8 cellular contexts compared by ENCODE assay signal in genomic region chr17:40320771-40321501, GRCh38. TPM values are rescaled to one million over a fixed set of nuclear protein-coding genes. Genes with fewer than 3 reads are reported as not detected.
DNase-seq lines count a peak whose midpoint lies in the region; ATAC-seq and TF ChIP-seq lines count a peak whose summit lies in the region.

No MANE protein-coding gene starts in this region.

- H4K20me1 ChIP-seq in HCT116 (ENCODE audit: insufficient read depth): no peaks in the 10 kb centered on the region

- peak overlapping the region; percentile 96 for H3K27ac Mint-ChIP-seq in activated CD4-positive, alpha-beta T cell treated with anti-CD3 and anti-CD28 coated beads, Interleukin-2, amount 10 ng/mL, durations not matched to agents 7 days and 5 days

- H3K79me2 ChIP-seq in HCT116 (ENCODE audit: insufficient read depth, low read length): peaks cover 76% of the 10 kb centered on the region

- BruUV-seq in HCT116 (replicated peaks; lab: Mats Ljungman, UMichigan): no TSS peak

- peak overlapping the region; percentile 99 for H3K4me3 Mint-ChIP-seq in activated CD4-positive, alpha-beta T cell treated with anti-CD3 and anti-CD28 coated beads, Interleukin-2, amount 10 ng/mL, durations not matched to agents 7 days and 5 days

- peak overlapping the region; percentile 95 for H3K4me2 ChIP-seq in HCT116 (ENCODE audit: low read length)

- H3K27me3 ChIP-seq in HCT116 (ENCODE audit: insufficient read depth, low read length) (no peaks in the 10 kb centered on the region), skeletal muscle tissue (ENCODE audit: control insufficient read depth in 3 of 3, insufficient read depth in 3 of 3, low read length in 3 of 3) (no peaks in the 10 kb centered on the region)

- no peaks in the 10 kb centered on the region for H3K9me3 Mint-ChIP-seq in activated CD4-positive, alpha-beta T cell treated with anti-CD3 and anti-CD28 coated beads, Interleukin-2, amount 10 ng/mL, durations not matched to agents 7 days and 5 days

- ATAC-seq in HCT116 (no peak), HG03097 (IDR thresholded peaks at IDR 0.05; ENCODE audit: low FRiP score, unreplicated experiment) (no peak), GM21423 (IDR thresholded peaks at IDR 0.05; ENCODE audit: unreplicated experiment) (no peak)

- peaks cover 66% of the 10 kb centered on the region for H3K4me1 Mint-ChIP-seq in activated CD4-positive, alpha-beta T cell treated with anti-CD3 and anti-CD28 coated beads, Interleukin-2, amount 10 ng/mL, durations not matched to agents 7 days and 5 days

- H3K36me3 ChIP-seq in HCT116 (ENCODE audit: control insufficient read depth in 1 of 2, insufficient read depth in 2 of 2, low read length in 2 of 2) (no peaks in the 10 kb centered on the region), skeletal muscle tissue (ENCODE audit: control insufficient read depth in 3 of 3, insufficient read depth in 3 of 3, low read length in 3 of 3) (no peaks in the 10 kb centered on the region)

- RAD21 ChIA-PET in HCT116 (lab: Charles Lee; ENCODE audit: low non-redundant PET in 1 of 2, low total read pairs in 2 of 2, uncharacterized antibody in 2 of 2, unreplicated experiment in 2 of 2): no interaction called here

- H3K9me2 ChIP-seq in HCT116 (ENCODE audit: insufficient read depth): no peaks in the 10 kb centered on the region

- POLR2A ChIA-PET in HCT116 (lab: Charles Lee): no interaction called here
- POLR2A ChIA-PET in activated CD4-positive, alpha-beta T cell treated with anti-CD3 and anti-CD28 coated beads, Interleukin-2, amount 10 ng/mL, durations not matched to agents 7 days and 5 days (lab: Charles Lee): no interaction called here

- TF ChIP-seq POLR2A in HCT116 (IDR thresholded peaks at IDR 0.05; ENCODE audit: borderline replicate concordance, extremely low read depth, insufficient read depth, insufficient read length): no peak

- H3K27ac ChIP-seq in HCT116 (ENCODE audit: low read depth, low read length): peak overlapping the region; percentile 18; the same call in 1 of the 2 replicates
- H3K27ac ChIP-seq in skeletal muscle tissue (ENCODE audit: low read depth, low read length): peak overlapping the region; percentile 99

- H2AFZ ChIP-seq in HCT116 (ENCODE audit: low read depth, low read length, poor library complexity, severe bottlenecking): no peak overlapping the region

- TF ChIP-seq CTCF in HCT116 (IDR thresholded peaks at IDR 0.05 in 2 of 3, conservative IDR thresholded peaks at IDR 0.05 in 1 of 3; ENCODE audit: borderline replicate concordance in 1 of 3, insufficient read depth in 1 of 3, low read depth in 2 of 3, low read length in 2 of 3) (no peak), fibroblast of villous mesenchyme (IDR thresholded peaks at IDR 0.05; ENCODE audit: insufficient read depth, low read depth, low read length) (no peak)

- no peak for DNase-seq in HCT116 (ENCODE audit: low read depth, low spot score)
- no peak for DNase-seq in activated CD4-positive, alpha-beta T cell treated with anti-CD3 and anti-CD28 coated beads, Interleukin-2, amount 10 ng/mL, durations not matched to agents 7 days and 5 days
- no peak for DNase-seq in fibroblast of villous mesenchyme (ENCODE audit: low read depth)
- DNase-seq in UCSD-AML1 (lab: John Stamatoyannopoulos, UW; ENCODE audit: unreplicated experiment): no peak
- DNase-seq in COLO829 (ENCODE audit: low spot score): no peak

- H3K4me3 ChIP-seq in HCT116 (replicated peaks in 1 of 2; ENCODE audit: low read depth in 1 of 2, low read length in 2 of 2): peak overlapping the region in 1 of 2 experiments; percentile 56; a peak in 1 of 4 replicates
- peak overlapping the region; percentile 35 for H3K4me3 ChIP-seq in fibroblast of villous mesenchyme (ENCODE audit: low read depth, low read length)
- H3K4me3 ChIP-seq in skeletal muscle tissue (ENCODE audit: low read length in 3 of 3): peak overlapping the region; percentile 71 to 96 (median 91)

- peak overlapping the region; percentile 99 for H3K9ac ChIP-seq in HCT116 (ENCODE audit: low read length)
- H3K9ac ChIP-seq in skeletal muscle tissue (ENCODE audit: low read depth in 1 of 3, low read length in 3 of 3): peak overlapping the region; percentile 86 to 96 (median 91)

- intact Hi-C loops in HCT116 (cut with micrococcal nuclease): no loop called here

- H3K9me3 ChIP-seq in HCT116 (ENCODE audit: control insufficient read depth in 1 of 2, insufficient read depth in 1 of 2, low read depth in 1 of 2, low read length in 2 of 2) (no peaks in the 10 kb centered on the region), skeletal muscle tissue (ENCODE audit: control insufficient read depth in 3 of 3, low read length in 3 of 3) (no peaks in the 10 kb centered on the region)

- no peaks in the 10 kb centered on the region for H3K27me3 Mint-ChIP-seq in activated CD4-positive, alpha-beta T cell treated with anti-CD3 and anti-CD28 coated beads, Interleukin-2, amount 10 ng/mL, durations not matched to agents 7 days and 5 days

- H3K4me1 ChIP-seq in HCT116 (ENCODE audit: control insufficient read depth in 1 of 2, insufficient read depth in 2 of 2, low read length in 2 of 2): peaks cover 51 to 74% of the 10 kb centered on the region in 2 experiments
- H3K4me1 ChIP-seq in skeletal muscle tissue (ENCODE audit: control insufficient read depth in 3 of 3, insufficient read depth in 3 of 3, low read length in 3 of 3): peaks cover 83 to 88% (median 84%) of the 10 kb centered on the region in 3 donors

- H3K36me3 Mint-ChIP-seq in activated CD4-positive, alpha-beta T cell treated with anti-CD3 and anti-CD28 coated beads, Interleukin-2, amount 10 ng/mL, durations not matched to agents 7 days and 5 days (ENCODE audit: low read depth): peaks cover 31% of the 10 kb centered on the region

- TF ChIP-seq RAD21 in HCT116 (IDR thresholded peaks at IDR 0.05; ENCODE audit: low read depth): no peak

- CTCF ChIA-PET in HCT116 (lab: Charles Lee): no interaction called here
- CTCF ChIA-PET in activated CD4-positive, alpha-beta T cell treated with anti-CD3 and anti-CD28 coated beads, Interleukin-2, amount 10 ng/mL, durations not matched to agents 7 days and 5 days (lab: Charles Lee): interaction anchor here (1.3 to 2.7 kb wide), 4 partner anchors 8 to 212 kb away, joined by 3 to 7 read pairs (median 4); no protein-coding TSS in a partner anchor

TF ChIP-seq in HCT116, 20 proteins besides CTCF, POLR2A, EP300 and RAD21:
- TF ChIP-seq CBX3 (IDR thresholded peaks at IDR 0.05; ENCODE audit: low read depth): no peak
- no peak for TF ChIP-seq ELF1 (IDR thresholded peaks at IDR 0.05; ENCODE audit: borderline replicate concordance, low read depth)
- no peak for TF ChIP-seq POLR2AphosphoS5 (IDR thresholded peaks at IDR 0.05; ENCODE audit: low read depth, low read length)
- no peak for TF ChIP-seq ZBTB33 (IDR thresholded peaks at IDR 0.05; ENCODE audit: extremely low read depth, insufficient replicate concordance, low read length)

RNA-seq across cellular contexts. Expression of gene RARA, which starts 12.0 kb away (rescaled TPM):
- total RNA-seq in HCT116 (2021; ENCODE audit: unreplicated experiment): 35.1 TPM
- 38.1 and 46.6 TPM in 2 replicates for polyA plus RNA-seq in HCT116 (2012)
- 10 to 100 TPM; 66.6 to 66.7 TPM for total RNA-seq in activated CD4-positive, alpha-beta T cell treated with anti-CD3 and anti-CD28 coated beads, Interleukin-2, amount 10 ng/mL, durations not matched to agents 7 days and 5 days
- 20.3 and 23.5 TPM in 2 replicates for total RNA-seq in fibroblast of villous mesenchyme
- total RNA-seq in skeletal muscle tissue: 17.2 TPM

RNA-seq across cellular contexts. Expression of gene CDC6, which starts 33.3 kb away (rescaled TPM):
- total RNA-seq in HCT116 (2021; ENCODE audit: unreplicated experiment) (117 TPM), fibroblast of villous mesenchyme (19.0 and 28.5 TPM in 2 replicates), skeletal muscle tissue (4.2 TPM)
- polyA plus RNA-seq in HCT116 (2012): 37.2 and 38.7 TPM in 2 replicates
- total RNA-seq in activated CD4-positive, alpha-beta T cell treated with anti-CD3 and anti-CD28 coated beads, Interleukin-2, amount 10 ng/mL, durations not matched to agents 7 days and 5 days: 10 to 100 TPM; 81.1 to 98.8 TPM

RNA-seq across cellular contexts. Expression of gene GJD3, which starts 43.6 kb away (rescaled TPM):
- total RNA-seq in HCT116 (2021; ENCODE audit: unreplicated experiment) (not detected), fibroblast of villous mesenchyme (2.2 and 2.9 TPM in 2 replicates), skeletal muscle tissue (0.52 TPM)
- 0.29 and 1.5 TPM in 2 replicates for polyA plus RNA-seq in HCT116 (2012)
- total RNA-seq in activated CD4-positive, alpha-beta T cell treated with anti-CD3 and anti-CD28 coated beads, Interleukin-2, amount 10 ng/mL, durations not matched to agents 7 days and 5 days: under 1 TPM in 1 of 2 experiments, not detected in 1; 0.22 TPM
